1 cellular context compared by ENCODE assay signal in genomic region chr1:211641942-211642341, GRCh38.
TF ChIP-seq lines count a peak whose summit lies in the region.

No MANE protein-coding gene starts in this region.

TF ChIP-seq in IMR-90, 13 proteins besides CTCF, POLR2A, EP300 and RAD21:
- TF ChIP-seq MXI1 (IDR thresholded peaks at IDR 0.05; ENCODE audit: borderline replicate concordance, low read depth, low read length) (no peak), FOS (IDR thresholded peaks at IDR 0.05; ENCODE audit: low read depth, low read length) (no peak), CEBPB (IDR thresholded peaks at IDR 0.05; ENCODE audit: low read depth, low read length) (no peak), NFE2L2 (IDR thresholded peaks at IDR 0.05; ENCODE audit: low read depth, low read length) (no peak), RFX5 (IDR thresholded peaks at IDR 0.05; ENCODE audit: low read depth, low read length) (no peak), BHLHE40 (IDR thresholded peaks at IDR 0.05; ENCODE audit: low read depth, low read length) (no peak)
TF ChIP-seq in IMR-90: peak in this region for 0.
